18 cellular contexts compared by ENCODE assay signal in genomic region chr15:23532019-23532418, GRCh38. TPM values are rescaled to one million over a fixed set of nuclear protein-coding genes. Genes with fewer than 3 reads are reported as not detected.
DNase-seq lines count a peak whose midpoint lies in the region; ATAC-seq, FAIRE-seq and TF ChIP-seq lines count a peak whose summit lies in the region.
"Had no signal": no experiment of that assay in that cellular context is flagged by ENCODE, and none has a peak within 500 bp of the region (broad histone marks: within the 10 kb centered on the region; RNA-seq: fewer than 3 reads in every experiment).

No MANE protein-coding gene starts in this region.

- 69% methylated on average over 4 of the region's 4 CpGs; no CpG with 5 or more reads in 1 of the 2 experiments for WGBS in H1 (ENCODE audit: extremely low coverage in 1 of 2, insufficient coverage in 1 of 2, insufficient read length in 1 of 2, insufficient replicate concordance in 2 of 2, low coverage in 1 of 2, low lambda C conversion rate in 2 of 2, missing lambda C conversion rate in 1 of 2), 2 experiments
- no CpG with 5 or more reads among the region's 4 CpGs for WGBS in trophoblast cell (ENCODE audit: extremely low coverage, insufficient coverage, insufficient read length)

- H3K36me3 ChIP-seq in H1 (ENCODE audit: control insufficient read depth in 2 of 4, insufficient read depth in 4 of 4, low read length in 3 of 4) (no peaks in the 10 kb centered on the region), trophoblast cell (ENCODE audit: control insufficient read depth in 1 of 2, insufficient read depth in 2 of 2, low read length in 2 of 2) (no peaks in the 10 kb centered on the region), mucosa of descending colon (ENCODE audit: low read depth) (no peaks in the 10 kb centered on the region)
- H3K36me3 ChIP-seq: esophagus squamous epithelium had no signal

- H3K14ac ChIP-seq in H1 (ENCODE audit: insufficient read length) (no peak overlapping the region), trophoblast cell (ENCODE audit: low read length) (no peak overlapping the region)

- H3K4ac ChIP-seq in H1 (replicated peaks; ENCODE audit: insufficient read length, low read depth, low read length) = no peak overlapping the region
- no peak overlapping the region for H3K4ac ChIP-seq in trophoblast cell (ENCODE audit: low read depth, low read length)

- H2BK15ac ChIP-seq in H1 (ENCODE audit: low read length) = no peak overlapping the region

- no peak overlapping the region for H3K9ac ChIP-seq in H1 (replicated peaks in 1 of 4; ENCODE audit: extremely low read depth in 1 of 4, low read depth in 3 of 4, low read length in 3 of 4)
- no peak overlapping the region for H3K9ac ChIP-seq in trophoblast cell (ENCODE audit: low read length)

- H2AK5ac ChIP-seq in H1 (ENCODE audit: low read depth, low read length) = no peak overlapping the region
- no peak overlapping the region for H2AK5ac ChIP-seq in trophoblast cell (ENCODE audit: low read length)

- no peak overlapping the region for H3K56ac ChIP-seq in H1 (replicated peaks; ENCODE audit: insufficient read length, low read depth, low read length)

- no peak for TF ChIP-seq POLR2A in H1 (IDR thresholded peaks at IDR 0.05; ENCODE audit: control extremely low read depth in 1 of 2, low read depth in 2 of 2, low read length in 2 of 2)

- CTCF ChIA-PET in H1 (lab: Charles Lee; ENCODE audit: partially characterized antibody) = no interaction called here

- H2BK120ac ChIP-seq in H1 (replicated peaks; ENCODE audit: low read depth, low read length) (no peak overlapping the region), trophoblast cell (ENCODE audit: insufficient read depth, low read length, poor library complexity) (no peak overlapping the region)

- H2BK5ac ChIP-seq in H1 (ENCODE audit: low read depth, low read length) = no peak overlapping the region
- no peak overlapping the region for H2BK5ac ChIP-seq in trophoblast cell (ENCODE audit: low read depth, low read length, poor library complexity)

- H3K9me3 ChIP-seq in H1 (ENCODE audit: insufficient read depth in 2 of 2, low read depth in 1 of 2, low read length in 1 of 2) (peaks cover 13 to 49% of the 10 kb centered on the region in 2 experiments), trophoblast cell (ENCODE audit: insufficient read depth, low read depth, low read length) (peaks cover 7% of the 10 kb centered on the region), mucosa of descending colon (no peaks in the 10 kb centered on the region)
- H3K9me3 ChIP-seq: esophagus squamous epithelium had no signal

- H3K9me3 Mint-ChIP-seq in stimulated activated naive CD8-positive, alpha-beta T cell treated with anti-CD3 and anti-CD28 coated beads, Interleukin-15, amount 100 ng/mL, for 72 hours = peaks cover 5 to 14% of the 10 kb centered on the region in 2 donors

- H3K4me2 ChIP-seq in H1 (ENCODE audit: insufficient read depth in 1 of 2, low read depth in 2 of 2, low read length in 2 of 2) (no peak overlapping the region), trophoblast cell (ENCODE audit: low read length) (no peak overlapping the region)

- H3K79me1 ChIP-seq in H1 (ENCODE audit: low read depth, low read length) (no peaks in the 10 kb centered on the region), trophoblast cell (ENCODE audit: low read length) (no peaks in the 10 kb centered on the region)

- H3K27ac Mint-ChIP-seq in stimulated activated naive CD8-positive, alpha-beta T cell treated with anti-CD3 and anti-CD28 coated beads, Interleukin-15, amount 100 ng/mL, for 72 hours = no peak overlapping the region
- H3K27ac Mint-ChIP-seq: activated CD8-positive, alpha-beta memory T cell treated with anti-CD3 and anti-CD28 coated beads, Interleukin-2, amount 10 ng/mL, durations not matched to agents 7 days and 5 days; CD4-positive, alpha-beta T cell; nephron progenitor cell; WTC11 had no signal

- TF ChIP-seq EP300 in H1 (IDR thresholded peaks at IDR 0.05; ENCODE audit: borderline replicate concordance in 1 of 2, low read depth in 2 of 2, low read length in 2 of 2) = no peak

- H2AFZ ChIP-seq in H1 (ENCODE audit: low read length) (no peak overlapping the region), trophoblast cell (ENCODE audit: insufficient read depth, low read length, poor library complexity) (no peak overlapping the region)

- H4K91ac ChIP-seq in H1 (replicated peaks; ENCODE audit: insufficient read length, low read length) (no peak overlapping the region), trophoblast cell (ENCODE audit: low read depth, low read length) (no peak overlapping the region)

- H3K4me1 ChIP-seq in H1 (replicated peaks in 1 of 4; ENCODE audit: control insufficient read depth in 3 of 4, insufficient read depth in 4 of 4, low read length in 3 of 4) = no peaks in the 10 kb centered on the region
- no peaks in the 10 kb centered on the region for H3K4me1 ChIP-seq in trophoblast cell (ENCODE audit: control insufficient read depth in 1 of 2, insufficient read depth in 2 of 2, low read length in 2 of 2)
- no peaks in the 10 kb centered on the region for H3K4me1 ChIP-seq in mucosa of descending colon (ENCODE audit: low read depth)
- H3K4me1 ChIP-seq: esophagus squamous epithelium had no signal

- ATAC-seq in stimulated activated naive CD8-positive, alpha-beta T cell treated with anti-CD3 and anti-CD28 coated beads, Interleukin-15, amount 100 ng/mL, for 72 hours = no peak
- no peak for ATAC-seq in mucosa of descending colon
- ATAC-seq: activated CD8-positive, alpha-beta memory T cell treated with anti-CD3 and anti-CD28 coated beads, Interleukin-2, amount 10 ng/mL, durations not matched to agents 7 days and 5 days; HepG2; WTC11 had no signal

- POLR2A ChIA-PET in H1 (lab: Charles Lee; ENCODE audit: partially characterized antibody) = no interaction called here

- DNase-seq in DMS53 (lab: John Stamatoyannopoulos, UW) (peak; percentile 22), DMS53 treated with DMSO at 0.1 percent for 48 hours (lab: John Stamatoyannopoulos, UW; ENCODE audit: unreplicated experiment) (no peak), NCI-H2227 treated with DMSO at 0.1 percent for 48 hours (lab: John Stamatoyannopoulos, UW) (peak; percentile 66), H1 (ENCODE audit: low read depth in 1 of 2, low spot score in 2 of 2) (no peak), trophoblast cell (peak; percentile 88 to 96), NCI-H1436 (lab: John Stamatoyannopoulos, UW) (no peak), mucosa of descending colon (no peak)
- DNase-seq in stimulated activated naive CD8-positive, alpha-beta T cell treated with anti-CD3 and anti-CD28 coated beads, Interleukin-15, amount 100 ng/mL, for 72 hours = no peak
- DNase-seq: activated CD8-positive, alpha-beta memory T cell treated with anti-CD3 and anti-CD28 coated beads, Interleukin-2, amount 10 ng/mL, durations not matched to agents 7 days and 5 days; CD4-positive, alpha-beta T cell; esophagus squamous epithelium; nephron progenitor cell; stimulated activated CD4-positive, alpha-beta T cell treated with anti-CD3 and anti-CD28 coated beads, Interleukin-1b, Interleukin-23, amount 100 ng/mL, for 48 hours had no signal

- no peak overlapping the region for H4K5ac ChIP-seq in H1 (ENCODE audit: insufficient read length, low read depth, low read length)

- H2BK12ac ChIP-seq in H1 (ENCODE audit: low read depth, low read length) (no peak overlapping the region), trophoblast cell (ENCODE audit: low read length) (no peak overlapping the region)

- no peak overlapping the region for H2BK20ac ChIP-seq in H1 (ENCODE audit: low read length)

- no peaks in the 10 kb centered on the region for H4K20me1 ChIP-seq in H1 (replicated peaks in 1 of 2; ENCODE audit: control insufficient read depth in 1 of 2, insufficient read depth in 2 of 2, low read length in 2 of 2)

- H3K23me2 ChIP-seq in H1 (ENCODE audit: low read depth, low read length) = no peaks in the 10 kb centered on the region

- TF ChIP-seq CTCF in H1 (IDR thresholded peaks at IDR 0.05; ENCODE audit: control extremely low read depth in 1 of 3, insufficient read depth in 1 of 3, low read depth in 1 of 3, low read length in 3 of 3) (no peak), mucosa of descending colon (IDR thresholded peaks at IDR 0.05) (no peak)

- H3K23ac ChIP-seq in H1 (ENCODE audit: insufficient read length) (no peak overlapping the region), trophoblast cell (ENCODE audit: low read length) (no peak overlapping the region)

- H3K18ac ChIP-seq in H1 (ENCODE audit: extremely low read depth, low read length) = no peak overlapping the region
- H3K18ac ChIP-seq in trophoblast cell (ENCODE audit: low read length) = no peak overlapping the region

- intact Hi-C loops in mucosa of descending colon (cut with DNase I, micrococcal nuclease) = no loop called here

- H3K4me3 ChIP-seq in H1 (ENCODE audit: extremely low read depth in 1 of 4, insufficient read depth in 2 of 4, low read depth in 3 of 4, low read length in 4 of 4) = no peak overlapping the region
- no peak overlapping the region for H3K4me3 ChIP-seq in trophoblast cell (ENCODE audit: low read depth, low read length)
- H3K4me3 ChIP-seq in mucosa of descending colon = no peak overlapping the region
- H3K4me3 ChIP-seq: esophagus squamous epithelium had no signal

- H3K4me3 Mint-ChIP-seq in stimulated activated naive CD8-positive, alpha-beta T cell treated with anti-CD3 and anti-CD28 coated beads, Interleukin-15, amount 100 ng/mL, for 72 hours = no peak overlapping the region
- H3K4me3 Mint-ChIP-seq: activated CD8-positive, alpha-beta memory T cell treated with anti-CD3 and anti-CD28 coated beads, Interleukin-2, amount 10 ng/mL, durations not matched to agents 7 days and 5 days; CD4-positive, alpha-beta T cell; nephron progenitor cell; WTC11 had no signal

- TF ChIP-seq RAD21 in H1 (IDR thresholded peaks at IDR 0.05 in 1 of 2, conservative IDR thresholded peaks at IDR 0.05 in 1 of 2; ENCODE audit: low read depth in 2 of 2, low read length in 2 of 2) = no peak

- peaks cover 5% of the 10 kb centered on the region for H3K4me1 Mint-ChIP-seq in stimulated activated naive CD8-positive, alpha-beta T cell treated with anti-CD3 and anti-CD28 coated beads, Interleukin-15, amount 100 ng/mL, for 72 hours
- H3K4me1 Mint-ChIP-seq: activated CD8-positive, alpha-beta memory T cell treated with anti-CD3 and anti-CD28 coated beads, Interleukin-2, amount 10 ng/mL, durations not matched to agents 7 days and 5 days; nephron progenitor cell; WTC11 had no signal

- H3K79me2 ChIP-seq in H1 (ENCODE audit: control insufficient read depth in 1 of 2, insufficient read depth in 2 of 2, low read length in 2 of 2) (no peaks in the 10 kb centered on the region), trophoblast cell (ENCODE audit: control insufficient read depth, insufficient read depth, low read length, poor library complexity) (no peaks in the 10 kb centered on the region)

- H3K27me3 ChIP-seq in H1 (replicated peaks in 1 of 4; ENCODE audit: control insufficient read depth in 3 of 4, extremely low read depth in 1 of 4, insufficient read depth in 3 of 4, low read length in 3 of 4) (no peaks in the 10 kb centered on the region), trophoblast cell (ENCODE audit: insufficient read depth, low read length) (no peaks in the 10 kb centered on the region)
- H3K27me3 ChIP-seq: esophagus squamous epithelium had no signal

- H3K27me3 Mint-ChIP-seq in stimulated activated naive CD8-positive, alpha-beta T cell treated with anti-CD3 and anti-CD28 coated beads, Interleukin-15, amount 100 ng/mL, for 72 hours = no peaks in the 10 kb centered on the region
- H3K27me3 Mint-ChIP-seq: activated CD8-positive, alpha-beta memory T cell treated with anti-CD3 and anti-CD28 coated beads, Interleukin-2, amount 10 ng/mL, durations not matched to agents 7 days and 5 days; CD4-positive, alpha-beta T cell had no signal

- no peak overlapping the region for H3K27ac ChIP-seq in H1 (ENCODE audit: low read depth, low read length)
- H3K27ac ChIP-seq in trophoblast cell (ENCODE audit: low read depth, low read length) = no peak overlapping the region
- H3K27ac ChIP-seq: 22Rv1, esophagus squamous epithelium had no signal

- FAIRE-seq in H1 (lab: Jason Lieb, UNC) = no peak
- FAIRE-seq: G401.6, GM19239, HepG2 had no signal

- no peak overlapping the region for H4K8ac ChIP-seq in H1 (ENCODE audit: extremely low read depth, insufficient read depth, low read length)
- no peak overlapping the region for H4K8ac ChIP-seq in trophoblast cell (ENCODE audit: low read depth, low read length)

- no peak overlapping the region for H4K12ac ChIP-seq in trophoblast cell (ENCODE audit: low read depth, low read length)

RNA-seq across cellular contexts. Expression of gene MKRN3, which starts 33.5 kb away (rescaled TPM):
- total RNA-seq in H1 (2021; fragmentation: NEBNext Ultra II Directional; extraction: Animal tissue kit (Norgen Biotek cat#: 25700)) = not detected in 2 replicates
- not detected in 2 replicates for polyA plus RNA-seq in H1 (2011; rRNA removed)
- polyA plus RNA-seq in H1 (2011; cell fraction: cytosol; rRNA removed) = not detected
- not detected for polyA plus RNA-seq in H1 (2011; cell fraction: nucleus; rRNA removed)
- not detected in 4 replicates for polyA plus RNA-seq in H1 (2012, experiment 1 of 2)
- polyA plus RNA-seq in H1 (2012, experiment 2 of 2) = not detected
- not detected for polyA plus RNA-seq in H1 (2013, experiment 1 of 2)
- polyA plus RNA-seq in H1 (2013, experiment 2 of 2) = not detected
- polyA minus RNA-seq in H1 (2011; rRNA and poly(A)+ RNA removed) = not detected in 2 replicates
- polyA minus RNA-seq in H1 (2011; cell fraction: cytosol; rRNA and poly(A)+ RNA removed) = not detected
- polyA minus RNA-seq in H1 (2011; cell fraction: nucleus; rRNA and poly(A)+ RNA removed) = not detected
- polyA plus RNA-seq in trophoblast cell (2013) = not detected in 2 replicates
- total RNA-seq in mucosa of descending colon = 1 to 10 TPM in 1 of 3 donors, under 1 TPM in 1, not detected in 1; 0.61 to 3.6 TPM
- total RNA-seq: WTC11 had no signal

Comparison
In these comparisons a context has a peak if more than half of its experiments do, and no peak if none do; other contexts are left out.
1. DNase-seq: peak in DMS53 (single experiment), NCI-H2227 treated with DMSO at 0.1 percent for 48 hours (single experiment) and trophoblast cell (2 of 2); none in DMS53 treated with DMSO at 0.1 percent for 48 hours (single experiment), H1 (0 of 2), NCI-H1436 (single experiment), stimulated activated naive CD8-positive, alpha-beta T cell treated with anti-CD3 and anti-CD28 coated beads, Interleukin-15, amount 100 ng/mL, for 72 hours (0 of 2) and mucosa of descending colon (0 of 3).